Comparison of ENCODE assay signal across 31 cellular contexts in the genomic region with DNA sequence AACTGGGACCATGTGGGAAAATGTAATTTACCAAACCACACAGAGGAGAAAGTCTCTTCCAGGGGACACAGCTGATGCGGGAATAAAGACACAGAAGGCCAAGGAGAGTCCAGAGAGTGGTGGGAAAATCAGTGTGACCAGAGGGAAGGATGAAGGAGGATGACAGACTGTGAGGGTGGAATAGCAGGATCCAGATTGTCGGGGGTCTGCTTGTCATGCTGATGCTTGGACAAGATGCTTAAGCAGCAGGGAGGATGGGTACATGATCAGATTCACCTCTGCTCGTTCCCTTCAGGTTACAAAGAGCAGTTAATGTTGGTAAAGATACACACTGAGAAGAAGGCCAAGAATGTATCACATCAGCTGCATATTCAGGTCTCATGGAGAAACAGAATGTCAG.
"Had no signal": no experiment of that assay in that cellular context is flagged by ENCODE, and none has a peak within 500 bp of the region (broad histone marks: within the 10 kb centered on the region; RNA-seq: fewer than 3 reads in every experiment).

No MANE protein-coding gene starts in this region.

- FAIRE-seq: astrocyte had no signal

- H3K9me3 ChIP-seq: adrenal gland, body of pancreas, breast epithelium had no signal

- H3K4me3 ChIP-seq: adrenal gland, body of pancreas, breast epithelium had no signal

- H3K4me1 ChIP-seq: adrenal gland, body of pancreas, breast epithelium had no signal

- H3K27me3 ChIP-seq: adrenal gland, body of pancreas, breast epithelium had no signal

- H3K27ac ChIP-seq: adrenal gland, body of pancreas, breast epithelium, VCaP had no signal

- H3K4me3 Mint-ChIP-seq: activated CD4-positive, alpha-beta memory T cell treated with anti-CD3 and anti-CD28 coated beads, Interleukin-2, amount 10 ng/mL, durations not matched to agents 7 days and 5 days; activated T-cell treated with anti-CD3 and anti-CD28 coated beads, Interleukin-2, amount 50 U/mL, for 72 hours; activated T-helper 17 cell treated with anti-CD3 and anti-CD28 coated beads, Interleukin-2, amount 50 U/mL, for 72 hours had no signal

- H3K4me1 Mint-ChIP-seq: activated CD4-positive, alpha-beta memory T cell treated with anti-CD3 and anti-CD28 coated beads, Interleukin-2, amount 10 ng/mL, durations not matched to agents 7 days and 5 days; activated T-helper 17 cell treated with anti-CD3 and anti-CD28 coated beads, Interleukin-2, amount 50 U/mL, for 72 hours had no signal

- ATAC-seq: activated naive CD4-positive, alpha-beta T cell treated with anti-CD3 and anti-CD28 coated beads, Interleukin-2, amount 50 U/mL, for 72 hours; activated T-cell treated with anti-CD3 and anti-CD28 coated beads, Interleukin-2, amount 50 U/mL, for 72 hours; activated T-helper 17 cell treated with anti-CD3 and anti-CD28 coated beads, Interleukin-2, amount 50 U/mL, for 72 hours; body of pancreas had no signal

- DNase-seq: activated CD4-positive, alpha-beta memory T cell treated with anti-CD3 and anti-CD28 coated beads, Interleukin-2, amount 10 ng/mL, durations not matched to agents 7 days and 5 days; activated CD4-positive, alpha-beta T cell treated with anti-CD3 and anti-CD28 coated beads for 1 hour; activated CD4-positive, alpha-beta T cell treated with anti-CD3 and anti-CD28 coated beads for 48 hours; activated CD4-positive, CD25-positive, alpha-beta regulatory T cell; activated effector memory CD4-positive, alpha-beta T cell treated with anti-CD3 and anti-CD28 coated beads, Interleukin-2, amount 50 U/mL, for 16 hours; activated naive CD4-positive, alpha-beta T cell; activated T-cell treated with anti-CD3 and anti-CD28 coated beads, Interleukin-2, amount 50 U/mL, for 1 hour; activated T-cell treated with anti-CD3 and anti-CD28 coated beads, Interleukin-2, amount 50 U/mL, for 72 hours; adrenal gland; body of pancreas; NCI-H1092 treated with DMSO at 0.1 percent for 48 hours; NCI-H1417; NCI-H146; NCI-H187; NCI-H2029 treated with DMSO at 0.1 percent for 48 hours; NCI-H2107; NCI-H2171; NCI-H510A; NCI-H526; NCI-H748 treated with DMSO at 0.1 percent for 48 hours; OCI-M1; Right ventricle myocardium superior; SW 1271; T-helper 1 cell; T-helper 2 cell; T-helper 9 cell had no signal

- H3K36me3 ChIP-seq: adrenal gland, breast epithelium had no signal

- H3K27ac Mint-ChIP-seq: activated CD4-positive, alpha-beta memory T cell treated with anti-CD3 and anti-CD28 coated beads, Interleukin-2, amount 10 ng/mL, durations not matched to agents 7 days and 5 days; activated naive CD4-positive, alpha-beta T cell treated with anti-CD3 and anti-CD28 coated beads, Interleukin-2, amount 50 U/mL, for 72 hours; activated T-cell treated with anti-CD3 and anti-CD28 coated beads, Interleukin-2, amount 50 U/mL, for 72 hours; activated T-helper 17 cell treated with anti-CD3 and anti-CD28 coated beads, Interleukin-2, amount 50 U/mL, for 72 hours had no signal

- H3K36me3 Mint-ChIP-seq: activated naive CD4-positive, alpha-beta T cell treated with anti-CD3 and anti-CD28 coated beads, Interleukin-2, amount 50 U/mL, for 72 hours had no signal

- H3K9me3 Mint-ChIP-seq: activated CD4-positive, alpha-beta memory T cell treated with anti-CD3 and anti-CD28 coated beads, Interleukin-2, amount 10 ng/mL, durations not matched to agents 7 days and 5 days; activated naive CD4-positive, alpha-beta T cell treated with anti-CD3 and anti-CD28 coated beads, Interleukin-2, amount 50 U/mL, for 72 hours; activated T-cell treated with anti-CD3 and anti-CD28 coated beads, Interleukin-2, amount 50 U/mL, for 72 hours; activated T-helper 17 cell treated with anti-CD3 and anti-CD28 coated beads, Interleukin-2, amount 50 U/mL, for 72 hours had no signal
